In the genomic region with DNA sequence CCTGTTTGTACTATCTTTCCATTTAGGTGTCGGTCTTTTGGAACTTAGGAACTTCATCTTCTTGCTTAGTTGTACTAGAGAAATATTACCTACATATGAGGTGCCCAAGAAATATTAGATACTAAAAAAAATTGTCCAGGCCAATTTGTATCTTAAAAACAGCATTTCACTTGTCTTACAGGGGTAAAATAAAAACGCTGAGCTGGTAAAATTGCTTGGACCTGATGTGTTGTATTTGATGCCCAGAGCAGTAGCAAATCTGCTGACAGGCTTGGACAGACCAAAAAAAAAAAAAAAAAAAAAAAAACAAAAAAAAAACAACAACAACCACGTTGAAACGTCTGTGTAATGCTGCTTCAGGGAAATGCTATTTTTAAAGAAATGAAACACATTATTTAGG, we compare ENCODE assay signal across 8 cellular contexts.
"Had no signal": no experiment of that assay in that cellular context is flagged by ENCODE, and none has a peak within 500 bp of the region (broad histone marks: within the 10 kb centered on the region; RNA-seq: fewer than 3 reads in every experiment).

No MANE protein-coding gene starts in this region.

- H3K27ac Mint-ChIP-seq: GM23338, H9 had no signal

- H3K4me2 ChIP-seq: GM23338, KMS-11 had no signal

- H2AFZ ChIP-seq: GM23338 had no signal

- H3K9ac ChIP-seq: KMS-11 had no signal

- H3K27ac ChIP-seq: KMS-11 had no signal

- H3K4me3 ChIP-seq: GM23338 had no signal

- H3K4me1 Mint-ChIP-seq: GM23338 had no signal

- DNase-seq: H9, HCEC 1CT, KBM-7 had no signal

- H3K4me3 Mint-ChIP-seq: GM23338, H9 had no signal

- FAIRE-seq: H1, H54, HTR-8/SVneo had no signal

- ATAC-seq: GM23338 had no signal

- H3K9me3 Mint-ChIP-seq: GM23338, H9 had no signal
